In the genomic region with DNA sequence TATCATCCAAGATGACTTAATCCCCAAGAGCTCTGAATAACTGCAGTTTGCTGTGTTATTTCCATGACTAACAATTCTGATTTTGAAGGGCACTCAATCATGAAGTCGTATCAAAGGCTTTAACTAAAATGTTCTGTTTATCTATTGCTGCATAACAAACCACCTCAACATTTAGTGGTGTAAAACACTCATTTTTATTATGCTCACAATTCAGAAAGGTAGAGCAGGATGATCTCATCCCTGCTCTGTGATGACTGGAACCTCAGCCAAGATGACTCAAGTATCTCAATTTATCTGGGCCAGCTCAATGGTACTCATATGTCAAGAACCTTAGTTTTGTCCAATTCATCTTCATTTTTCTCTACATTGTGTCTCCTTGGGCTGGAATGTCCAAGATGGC, we compare ENCODE assay signal across 16 cellular contexts.
"Had no signal": no experiment of that assay in that cellular context is flagged by ENCODE, and none has a peak within 500 bp of the region (broad histone marks: within the 10 kb centered on the region; RNA-seq: fewer than 3 reads in every experiment).

No MANE protein-coding gene starts in this region.

- H3K4me1 Mint-ChIP-seq: activated naive CD4-positive, alpha-beta T cell treated with anti-CD3 and anti-CD28 coated beads, Interleukin-2, amount 10 ng/mL, durations not matched to agents 7 days and 5 days; brain; nephron had no signal

- H3K9me3 Mint-ChIP-seq: activated naive CD4-positive, alpha-beta T cell treated with anti-CD3 and anti-CD28 coated beads, Interleukin-2, amount 10 ng/mL, durations not matched to agents 7 days and 5 days; brain; nephron; T-helper 2 cell treated with Interferon-gamma antibody and Interleukin-4, amounts not matched to agents 5 μg/mL and 100 μg/mL, for 36 hours had no signal

- H3K4me1 ChIP-seq: adrenal gland, stomach, upper lobe of right lung had no signal

- H3K4me3 ChIP-seq: adrenal gland, stomach, thoracic aorta, upper lobe of right lung had no signal

- H3K36me3 ChIP-seq: adrenal gland, stomach, thoracic aorta, upper lobe of right lung had no signal

- H3K27me3 Mint-ChIP-seq: activated naive CD4-positive, alpha-beta T cell treated with anti-CD3 and anti-CD28 coated beads, Interleukin-2, amount 10 ng/mL, durations not matched to agents 7 days and 5 days; brain had no signal

- H3K27me3 ChIP-seq: adrenal gland, stomach, upper lobe of right lung had no signal

- DNase-seq: activated naive CD4-positive, alpha-beta T cell treated with anti-CD3 and anti-CD28 coated beads, Interleukin-2, amount 10 ng/mL, durations not matched to agents 7 days and 5 days; cortex of kidney; effector memory CD4-positive, alpha-beta T cell; glutamatergic neuron; hypothalamus; kidney; occipital lobe; stimulated activated CD4-positive, alpha-beta T cell treated with anti-CD3 and anti-CD28 coated beads, Interleukin-1b, Interleukin-23, amount 100 ng/mL, for 48 hours; stomach; upper lobe of right lung had no signal

- ATAC-seq: sciatic nerve, upper lobe of right lung had no signal

- H3K4me3 Mint-ChIP-seq: activated naive CD4-positive, alpha-beta T cell treated with anti-CD3 and anti-CD28 coated beads, Interleukin-2, amount 10 ng/mL, durations not matched to agents 7 days and 5 days; brain; nephron; T-helper 2 cell treated with Interferon-gamma antibody and Interleukin-4, amounts not matched to agents 5 μg/mL and 100 μg/mL, for 36 hours had no signal

- H3K27ac Mint-ChIP-seq: activated naive CD4-positive, alpha-beta T cell treated with anti-CD3 and anti-CD28 coated beads, Interleukin-2, amount 10 ng/mL, durations not matched to agents 7 days and 5 days; brain; nephron; T-helper 2 cell treated with Interferon-gamma antibody and Interleukin-4, amounts not matched to agents 5 μg/mL and 100 μg/mL, for 36 hours had no signal

- H3K27ac ChIP-seq: adrenal gland, stomach, thoracic aorta, upper lobe of right lung had no signal

- H3K36me3 Mint-ChIP-seq: activated naive CD4-positive, alpha-beta T cell treated with anti-CD3 and anti-CD28 coated beads, Interleukin-2, amount 10 ng/mL, durations not matched to agents 7 days and 5 days; brain had no signal

- H3K9me3 ChIP-seq: adrenal gland, stomach, thoracic aorta, upper lobe of right lung had no signal
